22 cellular contexts compared by ENCODE assay signal in genomic region chrX:45719751-45720501, GRCh38.
DNase-seq lines count a peak whose midpoint lies in the region; ATAC-seq, FAIRE-seq and TF ChIP-seq lines count a peak whose summit lies in the region.
"Had no signal": no experiment of that assay in that cellular context is flagged by ENCODE, and none has a peak within 500 bp of the region (broad histone marks: within the 10 kb centered on the region; RNA-seq: fewer than 3 reads in every experiment).

No MANE protein-coding gene starts in this region.

- peak; percentile 100 for ATAC-seq in activated T-cell treated with anti-CD3 and anti-CD28 coated beads, Interleukin-2, amount 50 U/mL, for 72 hours (replicated peaks in 1 of 2)
- ATAC-seq in stimulated activated naive CD8-positive, alpha-beta T cell treated with anti-CD3 and anti-CD28 coated beads, Interleukin-15, amount 100 ng/mL, for 72 hours = peak; percentile 99
- ATAC-seq in left lung = no peak
- no peak for ATAC-seq in CD8-positive, alpha-beta T cell
- ATAC-seq: body of pancreas; GM12878; heart left ventricle; stimulated activated memory B cell treated with anti-CD40 and anti-IgM and Interleukin-4, amounts not matched to agents 10 μg/mL and 1 μg/mL and 100 μg/mL, for 72 hours had no signal

- intact Hi-C loops in left lung (cut with DNase I) = no loop called here
- intact Hi-C loops in CD8-positive, alpha-beta T cell (cut with DNase I, micrococcal nuclease) = no loop called here

- no peak overlapping the region for H3K27ac ChIP-seq in left lung
- H3K27ac ChIP-seq in CD8-positive, alpha-beta T cell (ENCODE audit: low read depth, low read length) = no peak overlapping the region
- H3K27ac ChIP-seq: body of pancreas, heart left ventricle, Peyer's patch, prostate gland, SK-N-MC had no signal

- H3K27ac Mint-ChIP-seq in activated T-cell treated with anti-CD3 and anti-CD28 coated beads, Interleukin-2, amount 50 U/mL, for 72 hours = no peak overlapping the region
- peak overlapping the region in 1 of 2 donors; percentile 50 for H3K27ac Mint-ChIP-seq in stimulated activated naive CD8-positive, alpha-beta T cell treated with anti-CD3 and anti-CD28 coated beads, Interleukin-15, amount 100 ng/mL, for 72 hours
- H3K27ac Mint-ChIP-seq in CD8-positive, alpha-beta T cell = no peak overlapping the region
- H3K27ac Mint-ChIP-seq: CD4-positive, alpha-beta T cell; stimulated activated memory B cell treated with anti-CD40 and anti-IgM and Interleukin-4, amounts not matched to agents 10 μg/mL and 1 μg/mL and 100 μg/mL, for 72 hours had no signal

- H3K27me3 ChIP-seq in bronchial epithelial cell (ENCODE audit: control insufficient read depth, insufficient read depth, low read length) (no peaks in the 10 kb centered on the region), left lung (no peaks in the 10 kb centered on the region)
- H3K27me3 ChIP-seq in CD8-positive, alpha-beta T cell (ENCODE audit: insufficient read depth, low read length) = no peaks in the 10 kb centered on the region
- H3K27me3 ChIP-seq: body of pancreas, Peyer's patch had no signal

- H3K4me3 Mint-ChIP-seq in activated T-cell treated with anti-CD3 and anti-CD28 coated beads, Interleukin-2, amount 50 U/mL, for 72 hours = no peak overlapping the region
- no peak overlapping the region for H3K4me3 Mint-ChIP-seq in stimulated activated naive CD8-positive, alpha-beta T cell treated with anti-CD3 and anti-CD28 coated beads, Interleukin-15, amount 100 ng/mL, for 72 hours
- no peak overlapping the region for H3K4me3 Mint-ChIP-seq in CD8-positive, alpha-beta T cell
- H3K4me3 Mint-ChIP-seq: CD4-positive, alpha-beta T cell; stimulated activated memory B cell treated with anti-CD40 and anti-IgM and Interleukin-4, amounts not matched to agents 10 μg/mL and 1 μg/mL and 100 μg/mL, for 72 hours had no signal

- H3K4me3 ChIP-seq in bronchial epithelial cell (ENCODE audit: low read depth, low read length) (no peak overlapping the region), left lung (no peak overlapping the region)
- no peak overlapping the region for H3K4me3 ChIP-seq in CD8-positive, alpha-beta T cell (ENCODE audit: low read depth, low read length)
- H3K4me3 ChIP-seq: body of pancreas, GM12878, heart left ventricle, Peyer's patch, prostate gland, SK-N-MC had no signal

- peaks cover 31% of the 10 kb centered on the region for H3K4me1 Mint-ChIP-seq in activated T-cell treated with anti-CD3 and anti-CD28 coated beads, Interleukin-2, amount 50 U/mL, for 72 hours (ENCODE audit: low read depth)
- peaks cover 32% of the 10 kb centered on the region for H3K4me1 Mint-ChIP-seq in stimulated activated naive CD8-positive, alpha-beta T cell treated with anti-CD3 and anti-CD28 coated beads, Interleukin-15, amount 100 ng/mL, for 72 hours
- peaks cover 6% of the 10 kb centered on the region for H3K4me1 Mint-ChIP-seq in CD8-positive, alpha-beta T cell (ENCODE audit: low read depth)

- H3K9me3 ChIP-seq in left lung = no peaks in the 10 kb centered on the region
- no peaks in the 10 kb centered on the region for H3K9me3 ChIP-seq in CD8-positive, alpha-beta T cell (ENCODE audit: low read length)
- H3K9me3 ChIP-seq: body of pancreas, heart left ventricle, Peyer's patch, prostate gland had no signal

- no peaks in the 10 kb centered on the region for H3K36me3 Mint-ChIP-seq in activated T-cell treated with anti-CD3 and anti-CD28 coated beads, Interleukin-2, amount 50 U/mL, for 72 hours (ENCODE audit: insufficient read depth in 2 of 2)
- H3K36me3 Mint-ChIP-seq in CD8-positive, alpha-beta T cell = no peaks in the 10 kb centered on the region
- H3K36me3 Mint-ChIP-seq: stimulated activated memory B cell treated with anti-CD40 and anti-IgM and Interleukin-4, amounts not matched to agents 10 μg/mL and 1 μg/mL and 100 μg/mL, for 72 hours had no signal

- H3K9me3 Mint-ChIP-seq in activated T-cell treated with anti-CD3 and anti-CD28 coated beads, Interleukin-2, amount 50 U/mL, for 72 hours = peaks cover 0 to 2% of the 10 kb centered on the region in 2 donors
- H3K9me3 Mint-ChIP-seq in stimulated activated naive CD8-positive, alpha-beta T cell treated with anti-CD3 and anti-CD28 coated beads, Interleukin-15, amount 100 ng/mL, for 72 hours = no peaks in the 10 kb centered on the region
- no peaks in the 10 kb centered on the region for H3K9me3 Mint-ChIP-seq in CD8-positive, alpha-beta T cell
- H3K9me3 Mint-ChIP-seq: CD4-positive, alpha-beta T cell; stimulated activated memory B cell treated with anti-CD40 and anti-IgM and Interleukin-4, amounts not matched to agents 10 μg/mL and 1 μg/mL and 100 μg/mL, for 72 hours had no signal

- POLR2A ChIA-PET in CD8-positive, alpha-beta T cell (lab: Charles Lee) = no interaction called here

- peaks cover 34% of the 10 kb centered on the region for H3K27me3 Mint-ChIP-seq in activated T-cell treated with anti-CD3 and anti-CD28 coated beads, Interleukin-2, amount 50 U/mL, for 72 hours (ENCODE audit: low read depth)
- H3K27me3 Mint-ChIP-seq in stimulated activated naive CD8-positive, alpha-beta T cell treated with anti-CD3 and anti-CD28 coated beads, Interleukin-15, amount 100 ng/mL, for 72 hours = no peaks in the 10 kb centered on the region
- H3K27me3 Mint-ChIP-seq in CD8-positive, alpha-beta T cell (ENCODE audit: low read depth) = no peaks in the 10 kb centered on the region
- H3K27me3 Mint-ChIP-seq: CD4-positive, alpha-beta T cell; stimulated activated memory B cell treated with anti-CD40 and anti-IgM and Interleukin-4, amounts not matched to agents 10 μg/mL and 1 μg/mL and 100 μg/mL, for 72 hours had no signal

- H3K36me3 ChIP-seq in bronchial epithelial cell (ENCODE audit: control insufficient read depth, insufficient read depth, low read length) (no peaks in the 10 kb centered on the region), left lung (no peaks in the 10 kb centered on the region)
- H3K36me3 ChIP-seq in CD8-positive, alpha-beta T cell (ENCODE audit: insufficient read depth, low read length) = no peaks in the 10 kb centered on the region
- H3K36me3 ChIP-seq: heart left ventricle, Peyer's patch, prostate gland had no signal

- H3K4me1 ChIP-seq in left lung = peaks cover 0 to 10% of the 10 kb centered on the region in 2 donors
- H3K4me1 ChIP-seq in CD8-positive, alpha-beta T cell (ENCODE audit: insufficient read depth, low read length) = no peaks in the 10 kb centered on the region
- H3K4me1 ChIP-seq: body of pancreas, Peyer's patch, prostate gland had no signal

- no peak for FAIRE-seq in bronchial epithelial cell (lab: Jason Lieb, UNC)
- FAIRE-seq: GM12878 had no signal

- TF ChIP-seq CTCF in bronchial epithelial cell (IDR thresholded peaks at IDR 0.05; ENCODE audit: insufficient read depth, low read length, severe bottlenecking) = no peak
- TF ChIP-seq CTCF in left lung (IDR thresholded peaks at IDR 0.05) = no peak
- no peak for TF ChIP-seq CTCF in CD8-positive, alpha-beta T cell (IDR thresholded peaks at IDR 0.05)

- CTCF ChIA-PET in CD8-positive, alpha-beta T cell (lab: Charles Lee) = no interaction called here

- peak; percentile 18 to 20 for DNase-seq in activated T-cell treated with anti-CD3 and anti-CD28 coated beads, Interleukin-2, amount 50 U/mL, for 72 hours
- no peak for DNase-seq in activated T-cell treated with anti-CD3 and anti-CD28 coated beads, Interleukin-2, amount 50 U/mL, for 48 hours
- DNase-seq in NCI-H226 (peak; percentile 48), bronchial epithelial cell (ENCODE audit: low read depth) (peak; percentile 20), DMS153 treated with DMSO at 0.1 percent for 48 hours (lab: John Stamatoyannopoulos, UW; ENCODE audit: unreplicated experiment) (no peak), left lung (no peak)
- DNase-seq in stimulated activated naive CD8-positive, alpha-beta T cell treated with anti-CD3 and anti-CD28 coated beads, Interleukin-15, amount 100 ng/mL, for 72 hours = no peak
- no peak for DNase-seq in CD8-positive, alpha-beta T cell
- DNase-seq: activated naive CD4-positive, alpha-beta T cell treated with Interleukin-2 at 50 U/mL for 16 hours; body of pancreas; CD4-positive, alpha-beta T cell; DMS153; heart left ventricle; KBM-7; NCI-H2029 treated with DMSO at 0.1 percent for 48 hours; NCI-H446 treated with DMSO at 0.1 percent for 48 hours; Peyer's patch; T1000 had no signal

Comparison
In these comparisons a context has a peak if more than half of its experiments do, and no peak if none do; other contexts are left out.
1. DNase-seq: peak in activated T-cell treated with anti-CD3 and anti-CD28 coated beads, Interleukin-2, amount 50 U/mL, for 72 hours (2 of 2), NCI-H226 (single experiment) and bronchial epithelial cell (single experiment); none in activated T-cell treated with anti-CD3 and anti-CD28 coated beads, Interleukin-2, amount 50 U/mL, for 48 hours (0 of 2), stimulated activated naive CD8-positive, alpha-beta T cell treated with anti-CD3 and anti-CD28 coated beads, Interleukin-15, amount 100 ng/mL, for 72 hours (0 of 2), DMS153 treated with DMSO at 0.1 percent for 48 hours (single experiment), left lung (0 of 2) and CD8-positive, alpha-beta T cell (0 of 7).
2. ATAC-seq: peak in activated T-cell treated with anti-CD3 and anti-CD28 coated beads, Interleukin-2, amount 50 U/mL, for 72 hours (2 of 2) and stimulated activated naive CD8-positive, alpha-beta T cell treated with anti-CD3 and anti-CD28 coated beads, Interleukin-15, amount 100 ng/mL, for 72 hours (single experiment); none in left lung (single experiment) and CD8-positive, alpha-beta T cell (single experiment).